Comparison of ENCODE assay signal across 9 cellular contexts in the genomic region with DNA sequence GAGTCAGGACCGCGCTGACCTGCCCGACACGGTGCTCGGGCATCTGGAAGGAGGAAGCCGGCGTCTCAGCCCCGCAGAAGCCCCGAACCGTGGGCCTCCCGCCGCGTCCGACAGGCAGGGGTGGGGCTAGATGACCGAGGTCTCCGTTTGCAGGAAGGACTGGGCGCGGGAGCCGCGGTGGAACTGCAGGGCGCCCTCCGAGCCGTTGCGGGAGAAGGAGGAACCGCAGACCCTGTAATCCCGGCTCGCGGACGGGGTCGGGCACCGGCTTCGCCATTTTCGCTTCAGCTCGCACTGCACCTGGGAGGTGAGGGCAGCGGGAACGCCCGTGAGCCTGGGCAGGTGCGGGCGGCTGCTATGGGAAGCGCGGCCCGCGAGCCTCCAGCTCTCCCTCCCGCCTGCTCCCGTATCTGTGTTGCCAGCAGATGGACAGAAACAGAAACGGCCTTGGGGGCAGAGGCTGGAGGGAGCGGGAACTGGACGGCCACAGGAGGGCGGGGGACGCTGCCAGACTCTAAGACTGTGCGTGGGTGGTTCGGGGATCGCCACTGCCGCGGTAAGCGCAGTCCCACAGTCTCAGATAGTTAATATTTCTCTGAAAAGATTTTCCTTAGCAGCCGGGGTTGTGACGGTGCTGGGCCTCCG.
DNase-seq lines count a peak whose midpoint lies in the region; ATAC-seq and TF ChIP-seq lines count a peak whose summit lies in the region.
"Had no signal": no experiment of that assay in that cellular context is flagged by ENCODE, and none has a peak within 500 bp of the region (broad histone marks: within the 10 kb centered on the region; RNA-seq: fewer than 3 reads in every experiment).

No MANE protein-coding gene starts in this region.

- no peaks in the 10 kb centered on the region for H3K36me3 ChIP-seq in NT2/D1 (ENCODE audit: insufficient read depth, insufficient read length, low read length)

- H3K27me3 Mint-ChIP-seq in chondrocyte (ENCODE audit: low read depth) = peaks cover 14% of the 10 kb centered on the region
- H3K27me3 Mint-ChIP-seq in stimulated activated naive CD8-positive, alpha-beta T cell treated with anti-CD3 and anti-CD28 coated beads, Interleukin-15, amount 100 ng/mL, for 72 hours = peaks cover 68% of the 10 kb centered on the region

- DNase-seq in activated CD4-positive, alpha-beta T cell treated with anti-CD3 and anti-CD28 coated beads for 48 hours = peak; percentile 33
- DNase-seq in activated CD4-positive, alpha-beta T cell treated with anti-CD3 and anti-CD28 coated beads for 1 hour = no peak
- DNase-seq in NT2/D1 (ENCODE audit: low read depth, low spot score) = peak; percentile 61
- DNase-seq in chondrocyte (ENCODE audit: low spot score) = no peak
- DNase-seq in left colon = peak; percentile 50 to 67
- peak; percentile 13 to 28 for DNase-seq in stimulated activated naive CD8-positive, alpha-beta T cell treated with anti-CD3 and anti-CD28 coated beads, Interleukin-15, amount 100 ng/mL, for 72 hours
- DNase-seq: DND-41 had no signal

- H3K9ac ChIP-seq in NT2/D1 (ENCODE audit: insufficient read length, low read depth) = peak overlapping the region; percentile 85

- peak overlapping the region; percentile 12 for H3K27ac Mint-ChIP-seq in chondrocyte (ENCODE audit: unreplicated experiment)
- peak overlapping the region in 1 of 2 donors; percentile 78 for H3K27ac Mint-ChIP-seq in stimulated activated naive CD8-positive, alpha-beta T cell treated with anti-CD3 and anti-CD28 coated beads, Interleukin-15, amount 100 ng/mL, for 72 hours

- H3K4me1 Mint-ChIP-seq in chondrocyte (ENCODE audit: low read depth) = peaks cover 23% of the 10 kb centered on the region
- H3K4me1 Mint-ChIP-seq in stimulated activated naive CD8-positive, alpha-beta T cell treated with anti-CD3 and anti-CD28 coated beads, Interleukin-15, amount 100 ng/mL, for 72 hours = peaks cover 27% of the 10 kb centered on the region

- peak overlapping the region; percentile 50 for H3K4me3 ChIP-seq in NT2/D1 (ENCODE audit: insufficient read length, low read depth)

- TF ChIP-seq CTCF in chondrocyte (IDR thresholded peaks at IDR 0.05) = peak; percentile 66

- H3K9me3 ChIP-seq in NT2/D1 (ENCODE audit: insufficient read depth, low read length) = no peaks in the 10 kb centered on the region

- peaks cover 37% of the 10 kb centered on the region for H3K27me3 ChIP-seq in NT2/D1 (ENCODE audit: insufficient read depth, insufficient read length)

- H3K36me3 Mint-ChIP-seq in chondrocyte (ENCODE audit: low read depth) = no peaks in the 10 kb centered on the region

- ATAC-seq in left colon (peak; percentile 70), HG03139 (IDR thresholded peaks at IDR 0.05; ENCODE audit: unreplicated experiment) (no peak), GM18909 (IDR thresholded peaks at IDR 0.05; ENCODE audit: poor library complexity, unreplicated experiment) (no peak)
- ATAC-seq in stimulated activated naive CD8-positive, alpha-beta T cell treated with anti-CD3 and anti-CD28 coated beads, Interleukin-15, amount 100 ng/mL, for 72 hours = peak; percentile 32

- H3K4me3 Mint-ChIP-seq in chondrocyte (ENCODE audit: unreplicated experiment) = peak overlapping the region; percentile 66
- H3K4me3 Mint-ChIP-seq in stimulated activated naive CD8-positive, alpha-beta T cell treated with anti-CD3 and anti-CD28 coated beads, Interleukin-15, amount 100 ng/mL, for 72 hours = peak overlapping the region; percentile 66 to 71

- peaks cover 21% of the 10 kb centered on the region for H3K4me1 ChIP-seq in NT2/D1 (ENCODE audit: insufficient read depth, insufficient read length)

- H3K9me3 Mint-ChIP-seq in chondrocyte (ENCODE audit: low read depth) = no peaks in the 10 kb centered on the region
- no peaks in the 10 kb centered on the region for H3K9me3 Mint-ChIP-seq in stimulated activated naive CD8-positive, alpha-beta T cell treated with anti-CD3 and anti-CD28 coated beads, Interleukin-15, amount 100 ng/mL, for 72 hours

- intact Hi-C loops in left colon (cut with DNase I, micrococcal nuclease) = no loop called here

Comparison
In these comparisons a context has a peak if more than half of its experiments do, and no peak if none do; other contexts are left out.
1. DNase-seq: peak in activated CD4-positive, alpha-beta T cell treated with anti-CD3 and anti-CD28 coated beads for 48 hours (single experiment), NT2/D1 (single experiment), left colon (2 of 2) and stimulated activated naive CD8-positive, alpha-beta T cell treated with anti-CD3 and anti-CD28 coated beads, Interleukin-15, amount 100 ng/mL, for 72 hours (2 of 2); none in activated CD4-positive, alpha-beta T cell treated with anti-CD3 and anti-CD28 coated beads for 1 hour (single experiment) and chondrocyte (single experiment).
2. ATAC-seq: peak in left colon (single experiment) and stimulated activated naive CD8-positive, alpha-beta T cell treated with anti-CD3 and anti-CD28 coated beads, Interleukin-15, amount 100 ng/mL, for 72 hours (single experiment); none in HG03139 (single experiment) and GM18909 (single experiment).